11 cellular contexts compared by ENCODE assay signal in genomic region chr13:73168993-73169401, GRCh38.
DNase-seq lines count a peak whose midpoint lies in the region; ATAC-seq and TF ChIP-seq lines count a peak whose summit lies in the region.
"Had no signal": no experiment of that assay in that cellular context is flagged by ENCODE, and none has a peak within 500 bp of the region (broad histone marks: within the 10 kb centered on the region; RNA-seq: fewer than 3 reads in every experiment).

No MANE protein-coding gene starts in this region.

- no peak overlapping the region for H3K4me3 ChIP-seq in PC-3 (ENCODE audit: low read length)
- no peak overlapping the region for H3K4me3 ChIP-seq in esophagus (ENCODE audit: low read depth in 1 of 2, low read length in 2 of 2)
- no peak overlapping the region for H3K4me3 ChIP-seq in neuronal stem cell (ENCODE audit: low read length in 2 of 2)
- no peak overlapping the region for H3K4me3 ChIP-seq in upper lobe of right lung
- H3K4me3 ChIP-seq: ovary had no signal

- no peak overlapping the region for H2BK15ac ChIP-seq in neuronal stem cell (ENCODE audit: low read length)

- POLR2A ChIA-PET in PC-3 (lab: Charles Lee; ENCODE audit: unreplicated experiment) = no interaction called here

- CTCF ChIA-PET in PC-3 (lab: Charles Lee) = no interaction called here

- H4K91ac ChIP-seq in neuronal stem cell (ENCODE audit: low read depth, low read length, poor library complexity) = no peak overlapping the region

- DNase-seq in EL = peak; percentile 59
- DNase-seq in PC-3 = peak; percentile 17
- DNase-seq in neuronal stem cell (ENCODE audit: low spot score) = no peak
- DNase-seq in NCI-H2196 treated with DMSO at 0.1 percent for 48 hours (lab: John Stamatoyannopoulos, UW; ENCODE audit: unreplicated experiment) = no peak
- no peak for DNase-seq in upper lobe of right lung
- no peak for DNase-seq in activated T-cell treated with anti-CD3 and anti-CD28 coated beads, Interleukin-2, amount 50 U/mL, for 48 hours
- DNase-seq: activated CD4-positive, alpha-beta T cell treated with anti-CD3 and anti-CD28 coated beads for 4 hours; ovary; T-helper 1 cell had no signal

- H2AFZ ChIP-seq in PC-3 (ENCODE audit: low read length) (no peak overlapping the region), neuronal stem cell (ENCODE audit: low read length) (peak overlapping the region; percentile 57)

- no peaks in the 10 kb centered on the region for H4K20me1 ChIP-seq in PC-3 (ENCODE audit: low read length)

- no peak for TF ChIP-seq CTCF in PC-3 (conservative IDR thresholded peaks at IDR 0.05; ENCODE audit: low read depth, low read length)
- TF ChIP-seq CTCF in upper lobe of right lung (IDR thresholded peaks at IDR 0.05) = no peak

- H3K27ac ChIP-seq in PC-3 (ENCODE audit: low read length) = peak overlapping the region; percentile 100
- peak overlapping the region; percentile 84 to 98 for H3K27ac ChIP-seq in esophagus (ENCODE audit: low read depth in 2 of 2, low read length in 1 of 2)
- H3K27ac ChIP-seq in neuronal stem cell (replicated peaks; ENCODE audit: low read length) = no peak overlapping the region
- H3K27ac ChIP-seq in upper lobe of right lung = no peak overlapping the region
- H3K27ac ChIP-seq: ovary had no signal

- H3K9me2 ChIP-seq in PC-3 (replicated peaks; ENCODE audit: low read length) = no peaks in the 10 kb centered on the region

- no peak overlapping the region for H3K4ac ChIP-seq in neuronal stem cell (ENCODE audit: low read length)

- H2BK120ac ChIP-seq in neuronal stem cell (ENCODE audit: low read depth, low read length) = no peak overlapping the region

- no peak overlapping the region for H2AK5ac ChIP-seq in neuronal stem cell (ENCODE audit: low read depth, low read length)

- H3K9me3 ChIP-seq in PC-3 (ENCODE audit: low read length) = no peaks in the 10 kb centered on the region
- no peaks in the 10 kb centered on the region for H3K9me3 ChIP-seq in esophagus (ENCODE audit: control insufficient read depth in 2 of 2, insufficient read depth in 1 of 2, low read depth in 1 of 2, low read length in 1 of 2)
- no peaks in the 10 kb centered on the region for H3K9me3 ChIP-seq in neuronal stem cell (replicated peaks in 1 of 2; ENCODE audit: control insufficient read depth in 2 of 2, insufficient read depth in 1 of 2, low read depth in 1 of 2, low read length in 2 of 2)
- H3K9me3 ChIP-seq in upper lobe of right lung = no peaks in the 10 kb centered on the region
- H3K9me3 ChIP-seq: ovary had no signal

- H2BK12ac ChIP-seq in neuronal stem cell (ENCODE audit: low read length) = peak overlapping the region; percentile 11

- peaks cover 5% of the 10 kb centered on the region for H3F3A ChIP-seq in PC-3 (ENCODE audit: low read length, unreplicated experiment)

- H3K14ac ChIP-seq in neuronal stem cell (ENCODE audit: low read length) = no peak overlapping the region

- H3K27me3 ChIP-seq in PC-3 (ENCODE audit: low read length) (no peaks in the 10 kb centered on the region), esophagus (ENCODE audit: control insufficient read depth in 1 of 2, insufficient read depth in 2 of 2, low read length in 2 of 2) (no peaks in the 10 kb centered on the region), neuronal stem cell (ENCODE audit: control insufficient read depth in 3 of 3, insufficient read depth in 3 of 3, low read depth in 1 of 3, low read length in 3 of 3) (no peaks in the 10 kb centered on the region), upper lobe of right lung (no peaks in the 10 kb centered on the region)
- H3K27me3 ChIP-seq: ovary had no signal

- BruUV-seq in PC-3 (replicated peaks; lab: Mats Ljungman, UMichigan) = no TSS peak

- no peaks in the 10 kb centered on the region for H3K79me2 ChIP-seq in PC-3 (ENCODE audit: low read length)

- no peak overlapping the region for H4K8ac ChIP-seq in neuronal stem cell (ENCODE audit: low read depth, low read length)

- H3K9ac ChIP-seq in PC-3 (ENCODE audit: low read length) = peak overlapping the region; percentile 21; the same call in 1 of the 2 replicates
- no peak overlapping the region for H3K9ac ChIP-seq in neuronal stem cell (ENCODE audit: low read depth, low read length, poor library complexity)

- H3K18ac ChIP-seq in neuronal stem cell (ENCODE audit: low read length) = peak overlapping the region; percentile 13

- H2BK5ac ChIP-seq in neuronal stem cell (ENCODE audit: low read length) = no peak overlapping the region

- intact Hi-C loops in PC-3 (cut with micrococcal nuclease) = no loop called here
- intact Hi-C loops in upper lobe of right lung (cut with DNase I) = no loop called here

- H3K79me1 ChIP-seq in neuronal stem cell (ENCODE audit: low read depth, low read length) = no peaks in the 10 kb centered on the region

- no peak overlapping the region for H3K4me2 ChIP-seq in PC-3 (ENCODE audit: low read length)
- no peak overlapping the region for H3K4me2 ChIP-seq in neuronal stem cell (ENCODE audit: insufficient read depth, low read length, poor library complexity, severe bottlenecking)

- H3K4me1 ChIP-seq in PC-3 (ENCODE audit: insufficient read depth, low read length) (peaks cover 67% of the 10 kb centered on the region), esophagus (ENCODE audit: control insufficient read depth in 2 of 2, insufficient read depth in 2 of 2, low read length in 1 of 2) (peaks cover 0 to 10% of the 10 kb centered on the region in 2 donors), neuronal stem cell (ENCODE audit: control insufficient read depth in 2 of 2, insufficient read depth in 1 of 2, low read depth in 1 of 2, low read length in 2 of 2) (peaks cover 5 to 7% of the 10 kb centered on the region in 2 donors), upper lobe of right lung (no peaks in the 10 kb centered on the region)

- no peaks in the 10 kb centered on the region for H3K36me3 ChIP-seq in PC-3 (ENCODE audit: low read depth, low read length)
- no peaks in the 10 kb centered on the region for H3K36me3 ChIP-seq in esophagus (ENCODE audit: control insufficient read depth in 2 of 2, insufficient read depth in 2 of 2, low read length in 1 of 2)
- H3K36me3 ChIP-seq in neuronal stem cell (replicated peaks in 1 of 2; ENCODE audit: control insufficient read depth in 2 of 2, insufficient read depth in 2 of 2, low read length in 2 of 2) = no peaks in the 10 kb centered on the region
- H3K36me3 ChIP-seq in upper lobe of right lung = no peaks in the 10 kb centered on the region
- H3K36me3 ChIP-seq: ovary had no signal

- WGBS in esophagus, 2 donors = 47 to 74% methylated on average over 8 of the region's 8 CpGs
- no CpG with 5 or more reads among the region's 8 CpGs for WGBS in neuronal stem cell (ENCODE audit: extremely low coverage in 2 of 2, insufficient read length in 2 of 2, insufficient replicate concordance in 1 of 2), 2 donors

- ATAC-seq in PC-3 (no peak), upper lobe of right lung (no peak), GM19455 (IDR thresholded peaks at IDR 0.05; ENCODE audit: unreplicated experiment) (no peak)

- H3K23ac ChIP-seq in neuronal stem cell (ENCODE audit: low read depth, low read length, poor library complexity) = no peak overlapping the region

Comparison
In these comparisons a context has a peak if more than half of its experiments do, and no peak if none do; other contexts are left out.
1. DNase-seq: peak in EL (single experiment) and PC-3 (single experiment); none in neuronal stem cell (single experiment), NCI-H2196 treated with DMSO at 0.1 percent for 48 hours (single experiment), upper lobe of right lung (single experiment) and activated T-cell treated with anti-CD3 and anti-CD28 coated beads, Interleukin-2, amount 50 U/mL, for 48 hours (0 of 2).
2. H3K27ac ChIP-seq: peak in PC-3 (single experiment) and esophagus (2 of 2); none in neuronal stem cell (single experiment) and upper lobe of right lung (single experiment).